In genomic region chr4:143441678-143442077, GRCh38 we compare ENCODE assay signal across 19 cellular contexts.
A peak's percentile ranks its signal among the peaks of the same experiment; 100 is the strongest.
DNase-seq lines count a peak whose midpoint lies in the region; ATAC-seq and TF ChIP-seq lines count a peak whose summit lies in the region.
"Had no signal": no experiment of that assay in that cellular context is flagged by ENCODE, and none has a peak within 500 bp of the region (broad histone marks: within the 10 kb centered on the region; RNA-seq: fewer than 3 reads in every experiment).

No MANE protein-coding gene starts in this region.

- peaks cover 5% of the 10 kb centered on the region for H3K9me3 Mint-ChIP-seq in WTC11
- H3K9me3 Mint-ChIP-seq in glutamatergic neuron (ENCODE audit: unreplicated experiment), result no peaks in the 10 kb centered on the region
- H3K9me3 Mint-ChIP-seq in activated naive CD8-positive, alpha-beta T cell treated with anti-CD3 and anti-CD28 coated beads, Interleukin-2, amount 50 U/mL, for 24 hours, result no peaks in the 10 kb centered on the region
- H3K9me3 Mint-ChIP-seq: activated B cell treated with CpG ODN at 0.5 μM for 24 hours; activated CD8-positive, alpha-beta T cell treated with anti-CD3 and anti-CD28 coated beads for 36 hours; dendritic cell treated with granulocyte-macrophage colony-stimulating factor and Interleukin-4, amounts not matched to agents 40 ng/mL and 50 ng/mL, for 4 days had no signal

- peak; percentile 42 for DNase-seq in NCI-H748 (lab: John Stamatoyannopoulos, UW; ENCODE audit: unreplicated experiment)
- DNase-seq in NCI-H748 treated with DMSO at 0.1 percent for 48 hours (lab: John Stamatoyannopoulos, UW), result no peak
- no peak for DNase-seq in WTC11 (ENCODE audit: low spot score)
- no peak for DNase-seq in glutamatergic neuron
- peak in 24 of 49 donors; percentile 2 to 61 (median 22) for DNase-seq in substantia nigra (lab: John Stamatoyannopoulos, UW)
- DNase-seq in T1000 (lab: John Stamatoyannopoulos, UW), result no peak
- no peak for DNase-seq in activated naive CD8-positive, alpha-beta T cell treated with anti-CD3 and anti-CD28 coated beads, Interleukin-2, amount 50 U/mL, for 24 hours
- DNase-seq: activated B cell treated with CpG ODN at 0.5 μM for 24 hours; activated CD8-positive, alpha-beta T cell treated with anti-CD3 and anti-CD28 coated beads for 36 hours; activated naive CD4-positive, alpha-beta T cell treated with anti-CD3 and anti-CD28 coated beads, Interleukin-2, amount 50 U/mL, for 16 hours; activated T-cell treated with anti-CD3 and anti-CD28 coated beads, Interleukin-2, amount 50 U/mL, for 4 hours; CD4-positive, CD25-positive, alpha-beta regulatory T cell; DMS79 treated with DMSO at 0.1 percent for 48 hours; islet precursor cell; NCI-H524 treated with DMSO at 0.1 percent for 48 hours; T-helper 2 cell; tibial artery had no signal

- CTCF ChIA-PET in WTC11 (lab: Charles Lee), result interaction anchor here (0.6 to 1.4 kb wide), 5 partner anchors 10 to 543 kb away, joined by 3 to 4 read pairs (median 3); partner anchors contain the start of gene GAB1

- peak overlapping the region; percentile 75 for H3K27ac ChIP-seq in substantia nigra (ENCODE audit: low read depth, low read length, poor library complexity, severe bottlenecking)
- H3K27ac ChIP-seq: tibial artery had no signal

- no peaks in the 10 kb centered on the region for H3K27me3 Mint-ChIP-seq in WTC11 (ENCODE audit: low read depth)
- H3K27me3 Mint-ChIP-seq in glutamatergic neuron (ENCODE audit: unreplicated experiment), result no peaks in the 10 kb centered on the region
- peaks cover 3% of the 10 kb centered on the region for H3K27me3 Mint-ChIP-seq in activated naive CD8-positive, alpha-beta T cell treated with anti-CD3 and anti-CD28 coated beads, Interleukin-2, amount 50 U/mL, for 24 hours
- H3K27me3 Mint-ChIP-seq: activated B cell treated with CpG ODN at 0.5 μM for 24 hours; CD4-positive, CD25-positive, alpha-beta regulatory T cell; dendritic cell treated with granulocyte-macrophage colony-stimulating factor and Interleukin-4, amounts not matched to agents 40 ng/mL and 50 ng/mL, for 4 days had no signal

- TF ChIP-seq CTCF in WTC11 (IDR thresholded peaks at IDR 0.05) (no peak), glutamatergic neuron (IDR thresholded peaks at IDR 0.05; ENCODE audit: partially characterized antibody, unreplicated experiment) (no peak)

- H3K36me3 Mint-ChIP-seq in WTC11 (peaks cover 22% of the 10 kb centered on the region), glutamatergic neuron (ENCODE audit: unreplicated experiment) (no peaks in the 10 kb centered on the region)
- H3K36me3 Mint-ChIP-seq in activated naive CD8-positive, alpha-beta T cell treated with anti-CD3 and anti-CD28 coated beads, Interleukin-2, amount 50 U/mL, for 24 hours (ENCODE audit: low read depth), result no peaks in the 10 kb centered on the region
- H3K36me3 Mint-ChIP-seq: CD4-positive, CD25-positive, alpha-beta regulatory T cell had no signal

- H3K4me3 Mint-ChIP-seq in WTC11 (no peak overlapping the region), glutamatergic neuron (ENCODE audit: unreplicated experiment) (no peak overlapping the region)
- no peak overlapping the region for H3K4me3 Mint-ChIP-seq in activated naive CD8-positive, alpha-beta T cell treated with anti-CD3 and anti-CD28 coated beads, Interleukin-2, amount 50 U/mL, for 24 hours
- H3K4me3 Mint-ChIP-seq: activated B cell treated with CpG ODN at 0.5 μM for 24 hours; activated CD8-positive, alpha-beta T cell treated with anti-CD3 and anti-CD28 coated beads for 36 hours; activated T-cell treated with anti-CD3 and anti-CD28 coated beads, Interleukin-2, amount 50 U/mL, for 4 hours; CD4-positive, CD25-positive, alpha-beta regulatory T cell; dendritic cell treated with granulocyte-macrophage colony-stimulating factor and Interleukin-4, amounts not matched to agents 40 ng/mL and 50 ng/mL, for 4 days had no signal

- POLR2A ChIA-PET in WTC11 (lab: Charles Lee), result no interaction called here

- H3K4me1 Mint-ChIP-seq in WTC11 (0 out of 2 replicates have a peak, but pooled peaks cover 4% of the 10 kb centered on the region), glutamatergic neuron (ENCODE audit: low read depth, unreplicated experiment) (peaks cover 6% of the 10 kb centered on the region)
- H3K4me1 Mint-ChIP-seq in activated naive CD8-positive, alpha-beta T cell treated with anti-CD3 and anti-CD28 coated beads, Interleukin-2, amount 50 U/mL, for 24 hours, result no peaks in the 10 kb centered on the region
- H3K4me1 Mint-ChIP-seq: activated B cell treated with CpG ODN at 0.5 μM for 24 hours; CD4-positive, CD25-positive, alpha-beta regulatory T cell had no signal

- ATAC-seq in WTC11 (peak; percentile 83), GM19023 (IDR thresholded peaks at IDR 0.05; ENCODE audit: unreplicated experiment) (no peak)
- no peak for ATAC-seq in activated naive CD8-positive, alpha-beta T cell treated with anti-CD3 and anti-CD28 coated beads, Interleukin-2, amount 50 U/mL, for 24 hours
- ATAC-seq: activated CD8-positive, alpha-beta T cell treated with anti-CD3 and anti-CD28 coated beads for 36 hours; activated T-cell treated with anti-CD3 and anti-CD28 coated beads, Interleukin-2, amount 50 U/mL, for 4 hours had no signal

- H3K27ac Mint-ChIP-seq in WTC11, result no peak overlapping the region
- peak overlapping the region; percentile 18 for H3K27ac Mint-ChIP-seq in glutamatergic neuron (ENCODE audit: unreplicated experiment)
- H3K27ac Mint-ChIP-seq in activated naive CD8-positive, alpha-beta T cell treated with anti-CD3 and anti-CD28 coated beads, Interleukin-2, amount 50 U/mL, for 24 hours, result no peak overlapping the region
- H3K27ac Mint-ChIP-seq: activated B cell treated with CpG ODN at 0.5 μM for 24 hours; activated CD8-positive, alpha-beta T cell treated with anti-CD3 and anti-CD28 coated beads for 36 hours; CD4-positive, CD25-positive, alpha-beta regulatory T cell; dendritic cell treated with granulocyte-macrophage colony-stimulating factor and Interleukin-4, amounts not matched to agents 40 ng/mL and 50 ng/mL, for 4 days had no signal

TF ChIP-seq in WTC11, 78 proteins besides CTCF, POLR2A, EP300 and RAD21:
- no peak for TF ChIP-seq ZMAT4 (CRISPR knock-in tag; IDR thresholded peaks at IDR 0.05)
- TF ChIP-seq KAT7 (CRISPR knock-in tag; IDR thresholded peaks at IDR 0.05; ENCODE audit: borderline replicate concordance), result no peak
- TF ChIP-seq SMAD3 (CRISPR knock-in tag; IDR thresholded peaks at IDR 0.05; ENCODE audit: borderline replicate concordance), result no peak
- TF ChIP-seq IRF1 (CRISPR knock-in tag; IDR thresholded peaks at IDR 0.05), result no peak
- no peak for TF ChIP-seq AR (CRISPR knock-in tag; IDR thresholded peaks at IDR 0.05)
- TF ChIP-seq GABPB1 (CRISPR knock-in tag; IDR thresholded peaks at IDR 0.05), result no peak
- TF ChIP-seq USF2 (CRISPR knock-in tag; IDR thresholded peaks at IDR 0.05), result no peak
- TF ChIP-seq ZNF121 (CRISPR knock-in tag; IDR thresholded peaks at IDR 0.05), result no peak
- no peak for TF ChIP-seq MLX (CRISPR knock-in tag; IDR thresholded peaks at IDR 0.05)
- no peak for TF ChIP-seq HMGA2 (CRISPR knock-in tag; IDR thresholded peaks at IDR 0.05)
- no peak for TF ChIP-seq SMAD4 (CRISPR knock-in tag; IDR thresholded peaks at IDR 0.05)
- TF ChIP-seq MXD4 (CRISPR knock-in tag; IDR thresholded peaks at IDR 0.05; ENCODE audit: borderline replicate concordance), result no peak
